In the genomic region with DNA sequence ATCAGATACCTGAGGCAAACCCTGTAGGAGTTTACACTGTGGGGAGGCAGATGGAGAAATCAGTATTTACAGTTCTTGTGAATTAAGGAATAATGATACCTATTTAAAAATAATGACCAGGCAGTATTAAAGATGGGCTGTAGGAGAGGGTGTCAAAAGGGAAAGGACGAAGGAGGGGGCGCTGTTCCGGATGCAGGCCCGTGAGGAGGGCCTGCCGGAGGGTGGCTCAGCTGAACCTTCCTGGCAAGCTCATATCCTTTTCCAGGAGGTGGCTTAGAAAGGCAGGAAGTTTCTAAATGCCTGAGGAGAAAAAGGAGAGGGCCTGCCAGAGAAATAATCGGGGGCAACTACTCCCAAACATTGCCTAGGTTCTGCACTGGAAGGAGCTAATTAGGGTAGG, we compare ENCODE assay signal across 1 cellular context.
TF ChIP-seq lines count a peak whose summit lies in the region.

No MANE protein-coding gene starts in this region.

TF ChIP-seq in GM23338, 12 proteins besides CTCF, POLR2A, EP300 and RAD21 (continued from another document):
- TF ChIP-seq, protein P1, sequence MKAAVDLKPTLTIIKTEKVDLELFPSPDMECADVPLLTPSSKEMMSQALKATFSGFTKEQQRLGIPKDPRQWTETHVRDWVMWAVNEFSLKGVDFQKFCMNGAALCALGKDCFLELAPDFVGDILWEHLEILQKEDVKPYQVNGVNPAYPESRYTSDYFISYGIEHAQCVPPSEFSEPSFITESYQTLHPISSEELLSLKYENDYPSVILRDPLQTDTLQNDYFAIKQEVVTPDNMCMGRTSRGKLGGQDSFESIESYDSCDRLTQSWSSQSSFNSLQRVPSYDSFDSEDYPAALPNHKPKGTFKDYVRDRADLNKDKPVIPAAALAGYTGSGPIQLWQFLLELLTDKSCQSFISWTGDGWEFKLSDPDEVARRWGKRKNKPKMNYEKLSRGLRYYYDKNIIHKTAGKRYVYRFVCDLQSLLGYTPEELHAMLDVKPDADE (IDR thresholded peaks at IDR 0.05): no peak
- no peak for TF ChIP-seq JUNB (IDR thresholded peaks at IDR 0.05; ENCODE audit: unreplicated experiment)
- TF ChIP-seq, protein P2, sequence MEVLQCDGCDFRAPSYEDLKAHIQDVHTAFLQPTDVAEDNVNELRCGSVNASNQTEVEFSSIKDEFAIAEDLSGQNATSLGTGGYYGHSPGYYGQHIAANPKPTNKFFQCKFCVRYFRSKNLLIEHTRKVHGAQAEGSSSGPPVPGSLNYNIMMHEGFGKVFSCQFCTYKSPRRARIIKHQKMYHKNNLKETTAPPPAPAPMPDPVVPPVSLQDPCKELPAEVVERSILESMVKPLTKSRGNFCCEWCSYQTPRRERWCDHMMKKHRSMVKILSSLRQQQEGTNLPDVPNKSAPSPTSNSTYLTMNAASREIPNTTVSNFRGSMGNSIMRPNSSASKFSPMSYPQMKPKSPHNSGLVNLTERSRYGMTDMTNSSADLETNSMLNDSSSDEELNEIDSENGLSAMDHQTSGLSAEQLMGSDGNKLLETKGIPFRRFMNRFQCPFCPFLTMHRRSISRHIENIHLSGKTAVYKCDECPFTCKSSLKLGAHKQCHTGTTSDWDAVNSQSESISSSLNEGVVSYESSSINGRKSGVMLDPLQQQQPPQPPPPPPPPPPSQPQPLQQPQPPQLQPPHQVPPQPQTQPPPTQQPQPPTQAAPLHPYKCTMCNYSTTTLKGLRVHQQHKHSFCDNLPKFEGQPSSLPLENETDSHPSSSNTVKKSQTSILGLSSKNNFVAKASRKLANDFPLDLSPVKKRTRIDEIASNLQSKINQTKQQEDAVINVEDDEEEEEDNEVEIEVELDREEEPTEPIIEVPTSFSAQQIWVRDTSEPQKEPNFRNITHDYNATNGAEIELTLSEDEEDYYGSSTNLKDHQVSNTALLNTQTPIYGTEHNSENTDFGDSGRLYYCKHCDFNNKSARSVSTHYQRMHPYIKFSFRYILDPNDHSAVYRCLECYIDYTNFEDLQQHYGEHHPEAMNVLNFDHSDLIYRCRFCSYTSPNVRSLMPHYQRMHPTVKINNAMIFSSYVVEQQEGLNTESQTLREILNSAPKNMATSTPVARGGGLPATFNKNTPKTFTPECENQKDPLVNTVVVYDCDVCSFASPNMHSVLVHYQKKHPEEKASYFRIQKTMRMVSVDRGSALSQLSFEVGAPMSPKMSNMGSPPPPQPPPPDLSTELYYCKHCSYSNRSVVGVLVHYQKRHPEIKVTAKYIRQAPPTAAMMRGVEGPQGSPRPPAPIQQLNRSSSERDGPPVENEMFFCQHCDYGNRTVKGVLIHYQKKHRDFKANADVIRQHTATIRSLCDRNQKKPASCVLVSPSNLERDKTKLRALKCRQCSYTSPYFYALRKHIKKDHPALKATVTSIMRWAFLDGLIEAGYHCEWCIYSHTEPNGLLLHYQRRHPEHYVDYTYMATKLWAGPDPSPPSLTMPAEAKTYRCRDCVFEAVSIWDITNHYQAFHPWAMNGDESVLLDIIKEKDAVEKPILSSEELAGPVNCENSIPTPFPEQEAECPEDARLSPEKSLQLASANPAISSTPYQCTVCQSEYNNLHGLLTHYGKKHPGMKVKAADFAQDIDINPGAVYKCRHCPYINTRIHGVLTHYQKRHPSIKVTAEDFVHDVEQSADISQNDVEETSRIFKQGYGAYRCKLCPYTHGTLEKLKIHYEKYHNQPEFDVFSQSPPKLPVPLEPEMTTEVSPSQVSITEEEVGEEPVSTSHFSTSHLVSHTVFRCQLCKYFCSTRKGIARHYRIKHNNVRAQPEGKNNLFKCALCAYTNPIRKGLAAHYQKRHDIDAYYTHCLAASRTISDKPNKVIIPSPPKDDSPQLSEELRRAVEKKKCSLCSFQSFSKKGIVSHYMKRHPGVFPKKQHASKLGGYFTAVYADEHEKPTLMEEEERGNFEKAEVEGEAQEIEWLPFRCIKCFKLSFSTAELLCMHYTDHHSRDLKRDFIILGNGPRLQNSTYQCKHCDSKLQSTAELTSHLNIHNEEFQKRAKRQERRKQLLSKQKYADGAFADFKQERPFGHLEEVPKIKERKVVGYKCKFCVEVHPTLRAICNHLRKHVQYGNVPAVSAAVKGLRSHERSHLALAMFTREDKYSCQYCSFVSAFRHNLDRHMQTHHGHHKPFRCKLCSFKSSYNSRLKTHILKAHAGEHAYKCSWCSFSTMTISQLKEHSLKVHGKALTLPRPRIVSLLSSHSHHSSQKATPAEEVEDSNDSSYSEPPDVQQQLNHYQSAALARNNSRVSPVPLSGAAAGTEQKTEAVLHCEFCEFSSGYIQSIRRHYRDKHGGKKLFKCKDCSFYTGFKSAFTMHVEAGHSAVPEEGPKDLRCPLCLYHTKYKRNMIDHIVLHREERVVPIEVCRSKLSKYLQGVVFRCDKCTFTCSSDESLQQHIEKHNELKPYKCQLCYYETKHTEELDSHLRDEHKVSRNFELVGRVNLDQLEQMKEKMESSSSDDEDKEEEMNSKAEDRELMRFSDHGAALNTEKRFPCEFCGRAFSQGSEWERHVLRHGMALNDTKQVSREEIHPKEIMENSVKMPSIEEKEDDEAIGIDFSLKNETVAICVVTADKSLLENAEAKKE (CRISPR knock-in tag; IDR thresholded peaks at IDR 0.05): no peak
